ENCODE assay signal across 8 cellular contexts in genomic region chr14:100192250-100192671, GRCh38. TPM values are rescaled to one million over a fixed set of nuclear protein-coding genes. Genes with fewer than 3 reads are reported as not detected.
DNase-seq lines count a peak whose midpoint lies in the region; ATAC-seq and FAIRE-seq lines count a peak whose summit lies in the region.

No MANE protein-coding gene starts in this region.

- H3K9me3 Mint-ChIP-seq in activated T-helper 17 cell treated with anti-CD3 and anti-CD28 coated beads, Interleukin-2, amount 50 U/mL, for 72 hours: no peaks in the 10 kb centered on the region
- no peaks in the 10 kb centered on the region for H3K9me3 Mint-ChIP-seq in stimulated activated memory B cell treated with anti-CD40 and anti-IgM and Interleukin-4, amounts not matched to agents 10 μg/mL and 1 μg/mL and 100 μg/mL, for 72 hours

- peak overlapping the region; percentile 89 for H3K4me3 Mint-ChIP-seq in activated T-helper 17 cell treated with anti-CD3 and anti-CD28 coated beads, Interleukin-2, amount 50 U/mL, for 72 hours
- peak overlapping the region; percentile 72 for H3K4me3 Mint-ChIP-seq in stimulated activated memory B cell treated with anti-CD40 and anti-IgM and Interleukin-4, amounts not matched to agents 10 μg/mL and 1 μg/mL and 100 μg/mL, for 72 hours

- peak; percentile 42 to 82 (median 79) for DNase-seq in right cardiac atrium
- DNase-seq in activated effector memory CD4-positive, alpha-beta T cell treated with Interleukin-2 at 50 U/mL for 16 hours: no peak
- no peak for DNase-seq in frontal cortex (ENCODE audit: low spot score in 2 of 2)
- no peak for DNase-seq in iPS-NIHi7 (ENCODE audit: extremely low spot score)

- H3K36me3 Mint-ChIP-seq in activated T-helper 17 cell treated with anti-CD3 and anti-CD28 coated beads, Interleukin-2, amount 50 U/mL, for 72 hours (ENCODE audit: low read depth): no peaks in the 10 kb centered on the region
- no peaks in the 10 kb centered on the region for H3K36me3 Mint-ChIP-seq in stimulated activated memory B cell treated with anti-CD40 and anti-IgM and Interleukin-4, amounts not matched to agents 10 μg/mL and 1 μg/mL and 100 μg/mL, for 72 hours

- peak overlapping the region; percentile 41 for H3K27ac Mint-ChIP-seq in activated T-helper 17 cell treated with anti-CD3 and anti-CD28 coated beads, Interleukin-2, amount 50 U/mL, for 72 hours
- H3K27ac Mint-ChIP-seq in stimulated activated memory B cell treated with anti-CD40 and anti-IgM and Interleukin-4, amounts not matched to agents 10 μg/mL and 1 μg/mL and 100 μg/mL, for 72 hours: peak overlapping the region; percentile 85

- H3K4me1 ChIP-seq in right cardiac atrium (ENCODE audit: control insufficient read depth, insufficient read depth, low read length): peaks cover 2% of the 10 kb centered on the region

- H3K27me3 ChIP-seq in right cardiac atrium (ENCODE audit: control insufficient read depth, insufficient read depth): no peaks in the 10 kb centered on the region

- H3K27me3 Mint-ChIP-seq in activated T-helper 17 cell treated with anti-CD3 and anti-CD28 coated beads, Interleukin-2, amount 50 U/mL, for 72 hours: no peaks in the 10 kb centered on the region
- H3K27me3 Mint-ChIP-seq in stimulated activated memory B cell treated with anti-CD40 and anti-IgM and Interleukin-4, amounts not matched to agents 10 μg/mL and 1 μg/mL and 100 μg/mL, for 72 hours: no peaks in the 10 kb centered on the region

- intact Hi-C loops in right cardiac atrium (cut with DNase I): loop anchor here in 3 of 4 donors (2.0 to 10.0 kb wide), 4 partner anchors 87 to 210 kb away; no protein-coding TSS in a partner anchor

- FAIRE-seq in frontal cortex (lab: Jason Lieb, UNC): no peak

- ATAC-seq in HG03460 (IDR thresholded peaks at IDR 0.05; ENCODE audit: unreplicated experiment) (peak; percentile 1), right cardiac atrium (peak; percentile 3 to 34), GM18519 (IDR thresholded peaks at IDR 0.05; ENCODE audit: low FRiP score, unreplicated experiment) (no peak)
- no peak for ATAC-seq in activated T-helper 17 cell treated with anti-CD3 and anti-CD28 coated beads, Interleukin-2, amount 50 U/mL, for 72 hours (replicated peaks)
- no peak for ATAC-seq in stimulated activated memory B cell treated with anti-CD40 and anti-IgM and Interleukin-4, amounts not matched to agents 10 μg/mL and 1 μg/mL and 100 μg/mL, for 72 hours

- H3K9me3 ChIP-seq in right cardiac atrium (ENCODE audit: control insufficient read depth, low read length): no peaks in the 10 kb centered on the region

- peak overlapping the region; percentile 89 for H3K27ac ChIP-seq in right cardiac atrium (ENCODE audit: low read length)

- peak overlapping the region; percentile 18 for H3K4me3 ChIP-seq in right cardiac atrium (ENCODE audit: low read length)

- H3K4me1 Mint-ChIP-seq in activated T-helper 17 cell treated with anti-CD3 and anti-CD28 coated beads, Interleukin-2, amount 50 U/mL, for 72 hours: peaks cover 6% of the 10 kb centered on the region
- peaks cover 8% of the 10 kb centered on the region for H3K4me1 Mint-ChIP-seq in stimulated activated memory B cell treated with anti-CD40 and anti-IgM and Interleukin-4, amounts not matched to agents 10 μg/mL and 1 μg/mL and 100 μg/mL, for 72 hours

- WGBS in right cardiac atrium: 36% methylated on average over 21 of the region's 21 CpGs

RNA-seq across cellular contexts. Expression of gene DEGS2, which starts 32.8 kb away (rescaled TPM):
- 1 to 10 TPM in 1 of 2 donors, under 1 TPM in 1; 0.30 to 8.3 TPM for total RNA-seq in activated T-helper 17 cell treated with anti-CD3 and anti-CD28 coated beads, Interleukin-2, amount 50 U/mL, for 72 hours
- total RNA-seq in right cardiac atrium (under 1 TPM in 3 of 4 donors, not detected in 1; 0.29 to 0.42 (median 0.31) TPM), frontal cortex (0.41 TPM)
- 0.11 TPM for polyA plus RNA-seq in right cardiac atrium

RNA-seq across cellular contexts. Expression of gene YY1, which starts 46.7 kb away (rescaled TPM):
- total RNA-seq in activated T-helper 17 cell treated with anti-CD3 and anti-CD28 coated beads, Interleukin-2, amount 50 U/mL, for 72 hours: 10 to 100 TPM; 63.8 to 77.0 TPM
- total RNA-seq in right cardiac atrium (10 to 100 TPM; 45.4 to 47.4 (median 46.3) TPM), frontal cortex (47.7 TPM)
- polyA plus RNA-seq in right cardiac atrium: 28.8 TPM

Comparison
In these comparisons a context has a peak if more than half of its experiments do, and no peak if none do; other contexts are left out.
1. ATAC-seq: peak in HG03460 (single experiment) and right cardiac atrium (2 of 2); none in activated T-helper 17 cell treated with anti-CD3 and anti-CD28 coated beads, Interleukin-2, amount 50 U/mL, for 72 hours (single experiment), stimulated activated memory B cell treated with anti-CD40 and anti-IgM and Interleukin-4, amounts not matched to agents 10 μg/mL and 1 μg/mL and 100 μg/mL, for 72 hours (single experiment) and GM18519 (single experiment).
2. DNase-seq: peak in right cardiac atrium (3 of 3); none in activated effector memory CD4-positive, alpha-beta T cell treated with Interleukin-2 at 50 U/mL for 16 hours (single experiment), frontal cortex (0 of 2) and iPS-NIHi7 (single experiment).